Comparison of ENCODE assay signal across 24 cellular contexts in the genomic region with DNA sequence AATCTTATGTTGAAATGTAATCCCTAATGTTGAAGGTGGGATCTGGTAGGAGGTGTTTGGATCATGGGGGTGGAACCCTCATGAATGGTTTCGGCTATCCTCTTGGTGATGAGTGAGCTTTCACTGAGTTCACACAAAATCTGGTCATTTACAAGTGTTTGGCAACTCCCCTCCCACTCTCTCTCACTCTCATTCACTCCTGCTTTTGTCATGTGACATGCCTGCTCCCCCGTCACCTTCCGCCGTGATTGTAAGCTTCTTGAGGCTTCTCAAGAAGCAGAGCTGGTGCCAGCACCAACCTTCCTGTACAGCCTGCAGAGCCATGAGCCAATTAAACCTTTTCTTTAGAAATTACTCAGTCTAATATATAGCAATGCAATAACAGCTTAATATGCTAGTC.
"Had no signal": no experiment of that assay in that cellular context is flagged by ENCODE, and none has a peak within 500 bp of the region (broad histone marks: within the 10 kb centered on the region; RNA-seq: fewer than 3 reads in every experiment).

No MANE protein-coding gene starts in this region.

- ATAC-seq: natural killer cell treated with Interleukin-12 subunit alpha and Interleukin-12 subunit beta and Interleukin-15 and Interleukin-18, amount 100 ng/mL, for 72 hours; pancreas; psoas muscle; right cardiac atrium; right lobe of liver; stimulated activated effector memory CD8-positive, alpha-beta T cell treated with anti-CD3 and anti-CD28 coated beads, Interleukin-12 subunit alpha, Interleukin-12 subunit beta, amount 100 ng/mL, for 72 hours; stimulated activated naive B cell treated with anti-CD40 and anti-IgM and Interleukin-4, amounts not matched to agents 10 μg/mL and 1 μg/mL and 100 μg/mL, for 72 hours had no signal

- H3K4me1 ChIP-seq: pancreas, psoas muscle, sigmoid colon, thyroid gland had no signal

- FAIRE-seq: pancreas, small intestine, urothelium cell line had no signal

- H3K27ac ChIP-seq: neutrophil, pancreas, psoas muscle, right lobe of liver, sigmoid colon, stomach, thoracic aorta, thyroid gland, tibial nerve, upper lobe of left lung, vagina had no signal

- H3K9me3 ChIP-seq: neutrophil, pancreas, psoas muscle, right lobe of liver, sigmoid colon, stomach, thoracic aorta, thyroid gland, tibial nerve, upper lobe of left lung, vagina had no signal

- H3K27me3 ChIP-seq: neutrophil, pancreas, right lobe of liver, sigmoid colon, stomach, thyroid gland, tibial nerve, upper lobe of left lung, vagina had no signal

- H3K36me3 ChIP-seq: neutrophil, pancreas, right lobe of liver, sigmoid colon, stomach, thoracic aorta, thyroid gland, tibial nerve, upper lobe of left lung, vagina had no signal

- H3K4me3 ChIP-seq: pancreas, psoas muscle, right lobe of liver, sigmoid colon, stomach, thoracic aorta, thyroid gland, tibial nerve, upper lobe of left lung, vagina had no signal

- DNase-seq: nephron progenitor cell; pancreas; psoas muscle; right cardiac atrium; right lobe of liver; sigmoid colon; small intestine; stimulated activated CD4-positive, alpha-beta T cell treated with anti-CD3 and anti-CD28 coated beads, Interleukin-15, amount 100 ng/mL, for 24 hours; stimulated activated CD4-positive, alpha-beta T cell treated with anti-CD3 and anti-CD28 coated beads, Interleukin-2, amount 100 ng/mL, for 24 hours; stimulated activated CD4-positive, alpha-beta T cell treated with anti-CD3 and anti-CD28 coated beads, Interleukin-2, amount 100 ng/mL, for 48 hours; stimulated activated CD4-positive, alpha-beta T cell treated with anti-CD3 and anti-CD28 coated beads, Interleukin-4, amount 100 ng/mL, for 24 hours; stimulated activated naive B cell treated with anti-CD40 and anti-IgM and Interleukin-4, amounts not matched to agents 10 μg/mL and 1 μg/mL and 100 μg/mL, for 72 hours; stimulated activated naive CD4-positive, alpha-beta T cell treated with Interleukin-2 at 50 U/mL for 16 hours; stomach; thyroid gland; trophoblast cell; upper lobe of left lung had no signal
